19 cellular contexts compared by ENCODE assay signal in genomic region chr7:37267251-37267650, GRCh38.
A peak's percentile ranks its signal among the peaks of the same experiment; 100 is the strongest.
DNase-seq lines count a peak whose midpoint lies in the region; ATAC-seq lines count a peak whose summit lies in the region.
"Had no signal": no experiment of that assay in that cellular context is flagged by ENCODE, and none has a peak within 500 bp of the region (broad histone marks: within the 10 kb centered on the region; RNA-seq: fewer than 3 reads in every experiment).

No MANE protein-coding gene starts in this region.

- no peaks in the 10 kb centered on the region for H3K27me3 Mint-ChIP-seq in activated CD4-positive, alpha-beta T cell treated with anti-CD3 and anti-CD28 coated beads, Interleukin-2, amount 10 ng/mL, durations not matched to agents 24 days and 14 days
- H3K27me3 Mint-ChIP-seq in activated CD4-positive, alpha-beta T cell treated with anti-CD3 and anti-CD28 coated beads, Interleukin-2, amount 10 ng/mL, durations not matched to agents 7 days and 5 days, result no peaks in the 10 kb centered on the region
- H3K27me3 Mint-ChIP-seq in IgD-negative memory B cell (no peaks in the 10 kb centered on the region), memory B cell (no peaks in the 10 kb centered on the region)
- H3K27me3 Mint-ChIP-seq: B cell had no signal

- ATAC-seq in memory B cell (ENCODE audit: low read depth) (no peak), HG02571 (IDR thresholded peaks at IDR 0.05; ENCODE audit: unreplicated experiment) (no peak)
- ATAC-seq: CD8-positive, alpha-beta T cell; HCT116 had no signal

- no peak overlapping the region for H3K4me3 Mint-ChIP-seq in activated CD4-positive, alpha-beta T cell treated with anti-CD3 and anti-CD28 coated beads, Interleukin-2, amount 10 ng/mL, durations not matched to agents 24 days and 14 days
- H3K4me3 Mint-ChIP-seq in activated CD4-positive, alpha-beta T cell treated with anti-CD3 and anti-CD28 coated beads, Interleukin-2, amount 10 ng/mL, durations not matched to agents 7 days and 5 days, result no peak overlapping the region
- no peak overlapping the region for H3K4me3 Mint-ChIP-seq in IgD-negative memory B cell
- H3K4me3 Mint-ChIP-seq in memory B cell, result no peak overlapping the region
- H3K4me3 Mint-ChIP-seq: B cell; CD8-positive, alpha-beta T cell; H9 had no signal

- H3K36me3 Mint-ChIP-seq in activated CD4-positive, alpha-beta T cell treated with anti-CD3 and anti-CD28 coated beads, Interleukin-2, amount 10 ng/mL, durations not matched to agents 24 days and 14 days (ENCODE audit: low read depth), result peaks cover 28% of the 10 kb centered on the region
- peaks cover 32% of the 10 kb centered on the region for H3K36me3 Mint-ChIP-seq in activated CD4-positive, alpha-beta T cell treated with anti-CD3 and anti-CD28 coated beads, Interleukin-2, amount 10 ng/mL, durations not matched to agents 7 days and 5 days (ENCODE audit: low read depth)
- peaks cover 5% of the 10 kb centered on the region for H3K36me3 Mint-ChIP-seq in IgD-negative memory B cell
- peaks cover 14% of the 10 kb centered on the region for H3K36me3 Mint-ChIP-seq in memory B cell

- H3K27ac Mint-ChIP-seq in activated CD4-positive, alpha-beta T cell treated with anti-CD3 and anti-CD28 coated beads, Interleukin-2, amount 10 ng/mL, durations not matched to agents 24 days and 14 days, result no peak overlapping the region
- no peak overlapping the region for H3K27ac Mint-ChIP-seq in activated CD4-positive, alpha-beta T cell treated with anti-CD3 and anti-CD28 coated beads, Interleukin-2, amount 10 ng/mL, durations not matched to agents 7 days and 5 days
- H3K27ac Mint-ChIP-seq in IgD-negative memory B cell (peak overlapping the region in 2 of 3 donors; percentile 11 to 12), memory B cell (peak overlapping the region; percentile 48)
- H3K27ac Mint-ChIP-seq: B cell; CD8-positive, alpha-beta T cell; H9 had no signal

- CTCF ChIA-PET in activated CD4-positive, alpha-beta T cell treated with anti-CD3 and anti-CD28 coated beads, Interleukin-2, amount 10 ng/mL, durations not matched to agents 7 days and 5 days (lab: Charles Lee), result no interaction called here

- POLR2A ChIA-PET in activated CD4-positive, alpha-beta T cell treated with anti-CD3 and anti-CD28 coated beads, Interleukin-2, amount 10 ng/mL, durations not matched to agents 7 days and 5 days (lab: Charles Lee), result no interaction called here

- peaks cover 17% of the 10 kb centered on the region for H3K4me1 Mint-ChIP-seq in activated CD4-positive, alpha-beta T cell treated with anti-CD3 and anti-CD28 coated beads, Interleukin-2, amount 10 ng/mL, durations not matched to agents 24 days and 14 days
- H3K4me1 Mint-ChIP-seq in activated CD4-positive, alpha-beta T cell treated with anti-CD3 and anti-CD28 coated beads, Interleukin-2, amount 10 ng/mL, durations not matched to agents 7 days and 5 days, result peaks cover 31% of the 10 kb centered on the region
- H3K4me1 Mint-ChIP-seq in IgD-negative memory B cell (peaks cover 17 to 29% (median 22%) of the 10 kb centered on the region in 3 donors), memory B cell (peaks cover 24% of the 10 kb centered on the region)

- DNase-seq in activated CD4-positive, alpha-beta T cell treated with anti-CD3 and anti-CD28 coated beads, Interleukin-2, amount 10 ng/mL, durations not matched to agents 24 days and 14 days, result peak; percentile 40
- no peak for DNase-seq in activated CD4-positive, alpha-beta T cell treated with anti-CD3 and anti-CD28 coated beads, Interleukin-2, amount 10 ng/mL, durations not matched to agents 7 days and 5 days
- no peak for DNase-seq in memory B cell (ENCODE audit: low spot score in 2 of 2)
- no peak for DNase-seq in SW480 (ENCODE audit: low spot score)
- no peak for DNase-seq in NCI-H2227 treated with DMSO at 0.1 percent for 48 hours (lab: John Stamatoyannopoulos, UW)
- DNase-seq: Caco-2; CD8-positive, alpha-beta T cell; DMS153; DND-41; GM23248; H9 had no signal

- peak overlapping the region; percentile 13 for H3K27ac ChIP-seq in temporal lobe (ENCODE audit: low read depth, low read length)
- H3K27ac ChIP-seq: 22Rv1, BLaER1, C4-2B, GM23248 had no signal

- intact Hi-C loops in activated CD4-positive, alpha-beta T cell treated with anti-CD3 and anti-CD28 coated beads, Interleukin-2, amount 10 ng/mL, durations not matched to agents 24 days and 14 days (cut with micrococcal nuclease), result no loop called here

- no peaks in the 10 kb centered on the region for H3K9me3 Mint-ChIP-seq in activated CD4-positive, alpha-beta T cell treated with anti-CD3 and anti-CD28 coated beads, Interleukin-2, amount 10 ng/mL, durations not matched to agents 24 days and 14 days
- no peaks in the 10 kb centered on the region for H3K9me3 Mint-ChIP-seq in activated CD4-positive, alpha-beta T cell treated with anti-CD3 and anti-CD28 coated beads, Interleukin-2, amount 10 ng/mL, durations not matched to agents 7 days and 5 days
- no peaks in the 10 kb centered on the region for H3K9me3 Mint-ChIP-seq in IgD-negative memory B cell
- H3K9me3 Mint-ChIP-seq in memory B cell, result no peaks in the 10 kb centered on the region
- H3K9me3 Mint-ChIP-seq: CD8-positive, alpha-beta T cell; H9 had no signal

Comparison
In these comparisons a context has a peak if more than half of its experiments do, and no peak if none do; other contexts are left out.
1. H3K27ac Mint-ChIP-seq: peak in IgD-negative memory B cell (2 of 3) and memory B cell (single experiment); none in activated CD4-positive, alpha-beta T cell treated with anti-CD3 and anti-CD28 coated beads, Interleukin-2, amount 10 ng/mL, durations not matched to agents 24 days and 14 days (single experiment) and activated CD4-positive, alpha-beta T cell treated with anti-CD3 and anti-CD28 coated beads, Interleukin-2, amount 10 ng/mL, durations not matched to agents 7 days and 5 days (single experiment).